22 cellular contexts compared by ENCODE assay signal in the genomic region with DNA sequence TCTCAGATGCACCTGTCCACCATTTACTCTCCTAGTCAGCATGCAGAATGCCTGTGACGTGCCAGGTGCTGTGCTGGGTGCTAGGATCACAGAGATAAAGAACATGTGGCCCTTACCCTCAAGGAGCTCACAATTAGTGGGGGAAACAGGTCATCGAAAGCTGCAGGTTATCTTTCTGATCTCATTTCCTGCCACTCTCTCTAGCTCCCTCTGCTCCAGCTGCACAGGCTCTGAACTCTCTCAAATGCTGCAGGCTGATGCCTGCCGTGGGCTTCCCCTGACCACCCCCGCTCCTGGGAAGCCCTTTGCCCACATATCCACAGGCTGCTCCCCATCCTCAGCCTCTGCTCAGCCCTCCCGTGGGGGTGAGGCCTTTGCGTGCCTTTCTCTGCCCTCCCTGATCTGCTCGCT. TPM values are rescaled to one million over a fixed set of nuclear protein-coding genes. Genes with fewer than 3 reads are reported as not detected.
DNase-seq lines count a peak whose midpoint lies in the region; ATAC-seq and TF ChIP-seq lines count a peak whose summit lies in the region.
"Had no signal": no experiment of that assay in that cellular context is flagged by ENCODE, and none has a peak within 500 bp of the region (broad histone marks: within the 10 kb centered on the region; RNA-seq: fewer than 3 reads in every experiment).

No MANE protein-coding gene starts in this region.

- peaks cover 22% of the 10 kb centered on the region for H3K36me3 Mint-ChIP-seq in neural progenitor cell
- H3K36me3 Mint-ChIP-seq: memory B cell had no signal

- H3K9ac ChIP-seq in SK-N-SH (no peak overlapping the region), neural progenitor cell (no peak overlapping the region)

- H3F3A ChIP-seq in SK-N-SH (replicated peaks; ENCODE audit: insufficient read depth) (peaks cover under 1% of the 10 kb centered on the region), neural progenitor cell (ENCODE audit: low read depth) (peaks cover 14% of the 10 kb centered on the region)

- H3K9me2 ChIP-seq in SK-N-SH = no peaks in the 10 kb centered on the region

- H3K4me1 ChIP-seq in SK-N-SH (ENCODE audit: control insufficient read depth in 1 of 2, insufficient read depth in 2 of 2, low read depth in 1 of 2, low read length in 1 of 2) (peaks cover 0 to 14% of the 10 kb centered on the region in 2 experiments; a peak in 1 of 4 replicates), HEK293 (ENCODE audit: control insufficient read depth, insufficient read depth, low read length) (no peaks in the 10 kb centered on the region), neural progenitor cell (peaks cover 19% of the 10 kb centered on the region)

- H3K27ac ChIP-seq in SK-N-SH (ENCODE audit: low read depth in 2 of 2, low read length in 1 of 2) = no peak overlapping the region; a peak in 1 of 4 replicates
- H3K27ac ChIP-seq in HEK293 (ENCODE audit: extremely low read depth, low read depth, low read length) = no peak overlapping the region
- no peak overlapping the region for H3K27ac ChIP-seq in neural progenitor cell
- H3K27ac ChIP-seq: 22Rv1, C4-2B, esophagus muscularis mucosa, neutrophil had no signal

- H3K4me2 ChIP-seq in SK-N-SH (no peak overlapping the region), neural progenitor cell (no peak overlapping the region)

- H4K20me1 ChIP-seq in SK-N-SH (ENCODE audit: insufficient read depth) = no peaks in the 10 kb centered on the region
- peaks cover 26% of the 10 kb centered on the region for H4K20me1 ChIP-seq in neural progenitor cell (ENCODE audit: low read depth)

- peaks cover 6% of the 10 kb centered on the region for H3K27me3 Mint-ChIP-seq in neural progenitor cell (ENCODE audit: insufficient read depth, low read depth)
- H3K27me3 Mint-ChIP-seq: activated T-cell treated with anti-CD3 and anti-CD28 coated beads, Interleukin-2, amount 50 U/mL, for 24 hours had no signal

- TF ChIP-seq EP300 in SK-N-SH (IDR thresholded peaks at IDR 0.05; ENCODE audit: borderline replicate concordance in 1 of 2, low read depth in 1 of 2, low read length in 1 of 2) = no peak

- ATAC-seq in SK-N-SH treated with all-trans-retinoic acid at 6 μM for 48 hours (no peak), HG02973 (IDR thresholded peaks at IDR 0.05; ENCODE audit: unreplicated experiment) (no peak), GM21423 (IDR thresholded peaks at IDR 0.05; ENCODE audit: unreplicated experiment) (no peak)

- H2AFZ ChIP-seq in SK-N-SH (ENCODE audit: low read depth) = no peak overlapping the region
- no peak overlapping the region for H2AFZ ChIP-seq in neural progenitor cell (replicated peaks)

- H3K79me2 ChIP-seq in SK-N-SH (ENCODE audit: insufficient read depth) (no peaks in the 10 kb centered on the region), neural progenitor cell (ENCODE audit: low read depth) (no peaks in the 10 kb centered on the region)

- no peaks in the 10 kb centered on the region for H3K9me3 Mint-ChIP-seq in neural progenitor cell
- H3K9me3 Mint-ChIP-seq: activated T-cell treated with anti-CD3 and anti-CD28 coated beads, Interleukin-2, amount 50 U/mL, for 24 hours; HFFc6; memory B cell had no signal

- no peaks in the 10 kb centered on the region for H3K9me3 ChIP-seq in SK-N-SH
- no peaks in the 10 kb centered on the region for H3K9me3 ChIP-seq in HEK293 (ENCODE audit: control insufficient read depth, insufficient read depth, low read depth, low read length)
- H3K9me3 ChIP-seq in neural progenitor cell (ENCODE audit: low read depth) = no peaks in the 10 kb centered on the region
- H3K9me3 ChIP-seq: esophagus muscularis mucosa, neutrophil had no signal

- DNase-seq in SK-N-SH = no peak
- peak; percentile 3 for DNase-seq in activated naive CD4-positive, alpha-beta T cell treated with anti-CD3 and anti-CD28 coated beads, Interleukin-2, amount 50 U/mL, for 16 hours
- no peak for DNase-seq in neural progenitor cell (ENCODE audit: low spot score)
- no peak for DNase-seq in mesenteric fat pad (ENCODE audit: low spot score)
- DNase-seq: activated CD4-positive, CD25-positive, alpha-beta regulatory T cell treated with anti-CD3 and anti-CD28 coated beads, Interleukin-2, amount 50 U/mL, for 72 hours; activated T-cell treated with anti-CD3 and anti-CD28 coated beads, Interleukin-2, amount 50 U/mL, for 24 hours; cortex of kidney; DMS79 treated with DMSO at 0.1 percent for 48 hours; HFFc6; NCI-H2107; NCI-H69; stimulated activated CD4-positive, alpha-beta T cell treated with anti-CD3 and anti-CD28 coated beads, Interleukin-2, amount 100 ng/mL, for 48 hours had no signal

- TF ChIP-seq RAD21 in SK-N-SH (IDR thresholded peaks at IDR 0.05; ENCODE audit: low read length) = no peak

- H3K27ac Mint-ChIP-seq in neural progenitor cell = peak overlapping the region; percentile 48
- H3K27ac Mint-ChIP-seq: activated T-cell treated with anti-CD3 and anti-CD28 coated beads, Interleukin-2, amount 50 U/mL, for 24 hours; HFFc6; memory B cell had no signal

- TF ChIP-seq CTCF in SK-N-SH (IDR thresholded peaks at IDR 0.05) (no peak), HEK293 (tag by site-specific recombination; IDR thresholded peaks at IDR 0.05) (no peak), neural progenitor cell (IDR thresholded peaks at IDR 0.05) (no peak)

- H3K4me3 ChIP-seq in SK-N-SH (ENCODE audit: low read depth in 2 of 2, low read length in 1 of 2) (no peak overlapping the region), HEK293 (ENCODE audit: low read depth, low read length) (no peak overlapping the region), neural progenitor cell (no peak overlapping the region)
- H3K4me3 ChIP-seq: esophagus muscularis mucosa had no signal

- H3K4me3 Mint-ChIP-seq in neural progenitor cell = no peak overlapping the region
- H3K4me3 Mint-ChIP-seq: activated T-cell treated with anti-CD3 and anti-CD28 coated beads, Interleukin-2, amount 50 U/mL, for 24 hours; HFFc6; memory B cell had no signal

- H3K4me1 Mint-ChIP-seq in neural progenitor cell = peaks cover 39% of the 10 kb centered on the region
- H3K4me1 Mint-ChIP-seq: memory B cell had no signal

- CTCF ChIA-PET in SK-N-SH (lab: Yijun Ruan, JAX) (interaction anchor here (1.1 kb wide), 1 partner anchor 29 kb away, joined by 4 read pairs; no protein-coding TSS in a partner anchor), HEK293 (lab: Yijun Ruan, JAX) (interaction anchor here (2.0 kb wide), 1 partner anchor 31 kb away, joined by 5 read pairs; no protein-coding TSS in a partner anchor)

- 66% methylated on average over 7 of the region's 7 CpGs for WGBS in SK-N-SH (ENCODE audit: low lambda C conversion rate)

- H3K27me3 ChIP-seq in SK-N-SH (ENCODE audit: insufficient read depth) (no peaks in the 10 kb centered on the region), neural progenitor cell (peaks cover 16% of the 10 kb centered on the region)
- H3K27me3 ChIP-seq: esophagus muscularis mucosa, neutrophil had no signal

- POLR2A ChIA-PET in SK-N-SH (lab: Yijun Ruan, JAX) (no interaction called here), HEK293 (lab: Yijun Ruan, JAX) (no interaction called here)

- H3K36me3 ChIP-seq in SK-N-SH (replicated peaks in 1 of 2; ENCODE audit: control insufficient read depth in 1 of 2, insufficient read depth in 2 of 2, low read length in 1 of 2) (no peaks in the 10 kb centered on the region), HEK293 (ENCODE audit: control insufficient read depth in 2 of 2, insufficient read depth in 1 of 2, low read length in 2 of 2) (peaks cover 0 to 65% of the 10 kb centered on the region in 2 experiments; a peak in 2 of 3 replicates), neural progenitor cell (no peaks in the 10 kb centered on the region)
- H3K36me3 ChIP-seq: neutrophil had no signal

TF ChIP-seq in SK-N-SH, 30 proteins besides CTCF, POLR2A, EP300 and RAD21:
- TF ChIP-seq GABPA (IDR thresholded peaks at IDR 0.05; ENCODE audit: low read depth) (no peak), GATA2 (CRISPR knock-in tag; IDR thresholded peaks at IDR 0.05) (peak; percentile 73)

TF ChIP-seq in SK-N-SH treated with all-trans-retinoic acid at 6 μM for 48 hours, 23 proteins besides CTCF, POLR2A, EP300 and RAD21 (continues in another document):
- TF ChIP-seq ZFP3 (CRISPR knock-in tag; IDR thresholded peaks at IDR 0.05) (no peak), RARB (CRISPR knock-in tag; IDR thresholded peaks at IDR 0.05) (no peak)
- TF ChIP-seq, protein P1, sequence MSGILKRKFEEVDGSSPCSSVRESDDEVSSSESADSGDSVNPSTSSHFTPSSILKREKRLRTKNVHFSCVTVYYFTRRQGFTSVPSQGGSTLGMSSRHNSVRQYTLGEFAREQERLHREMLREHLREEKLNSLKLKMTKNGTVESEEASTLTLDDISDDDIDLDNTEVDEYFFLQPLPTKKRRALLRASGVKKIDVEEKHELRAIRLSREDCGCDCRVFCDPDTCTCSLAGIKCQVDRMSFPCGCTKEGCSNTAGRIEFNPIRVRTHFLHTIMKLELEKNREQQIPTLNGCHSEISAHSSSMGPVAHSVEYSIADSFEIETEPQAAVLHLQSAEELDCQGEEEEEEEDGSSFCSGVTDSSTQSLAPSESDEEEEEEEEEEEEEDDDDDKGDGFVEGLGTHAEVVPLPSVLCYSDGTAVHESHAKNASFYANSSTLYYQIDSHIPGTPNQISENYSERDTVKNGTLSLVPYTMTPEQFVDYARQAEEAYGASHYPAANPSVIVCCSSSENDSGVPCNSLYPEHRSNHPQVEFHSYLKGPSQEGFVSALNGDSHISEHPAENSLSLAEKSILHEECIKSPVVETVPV (CRISPR knock-in tag; IDR thresholded peaks at IDR 0.05) = no peak

RNA-seq across cellular contexts. Expression of a gene that starts 29.6 kb away (rescaled TPM):
- polyA plus RNA-seq in SK-N-SH (2012; rRNA removed) = 0.88 and 1.5 TPM in 2 replicates
- 0.62 and 1.1 TPM in 2 replicates for polyA plus RNA-seq in SK-N-SH (2012; cell fraction: cytosol; rRNA removed)
- 4.6 and 4.7 TPM in 2 replicates for polyA plus RNA-seq in SK-N-SH (2012; cell fraction: nucleus; rRNA removed)
- total RNA-seq in neural progenitor cell (ENCODE audit: low replicate concordance) (0.65 and 3.6 TPM in 2 replicates), mesenteric fat pad (95.7 TPM)
- total RNA-seq: T-helper 1 cell treated with Interleukin-12 subunit alpha and Interleukin-12 subunit beta and Interleukin-4 antibody, amounts not matched to agents 30 ng/mL and 1 ng/mL, for 36 hours had no signal

RNA-seq across cellular contexts. Expression of a gene that starts 35.7 kb away (rescaled TPM):
- 0.08 and 0.15 TPM in 2 replicates for polyA plus RNA-seq in SK-N-SH (2012; rRNA removed)
- polyA plus RNA-seq in SK-N-SH (2012; cell fraction: cytosol; rRNA removed) = 0.07 TPM in 1 of 2 replicates, not detected in the other
- 0.41 and 0.42 TPM in 2 replicates for polyA plus RNA-seq in SK-N-SH (2012; cell fraction: nucleus; rRNA removed)
- not detected in 2 replicates for total RNA-seq in neural progenitor cell (ENCODE audit: low replicate concordance)
- total RNA-seq in mesenteric fat pad = 4.5 TPM
- total RNA-seq: HFFc6; T-helper 1 cell treated with Interleukin-12 subunit alpha and Interleukin-12 subunit beta and Interleukin-4 antibody, amounts not matched to agents 30 ng/mL and 1 ng/mL, for 36 hours had no signal

Comparison
In these comparisons a context has a peak if more than half of its experiments do, and no peak if none do; other contexts are left out.
1. RNA of a gene that starts 29.6 kb away (total RNA-seq): 95.7 TPM in mesenteric fat pad (single experiment); 0.65 to 3.6 TPM in neural progenitor cell; every median in the first group is over 10 times any median in the second.